14 cellular contexts compared by ENCODE assay signal in genomic region chr18:49303376-49303775, GRCh38.
DNase-seq lines count a peak whose midpoint lies in the region; TF ChIP-seq lines count a peak whose summit lies in the region.
"Had no signal": no experiment of that assay in that cellular context is flagged by ENCODE, and none has a peak within 500 bp of the region (broad histone marks: within the 10 kb centered on the region; RNA-seq: fewer than 3 reads in every experiment).

No MANE protein-coding gene starts in this region.

- H3K4me3 ChIP-seq in BLaER1 treated with 17β-estradiol and CSF1 and Interleukin-3, amounts not matched to agents 10 nM and 100 nM, result no peak overlapping the region
- H3K4me3 ChIP-seq in neural cell (ENCODE audit: low read length) (peak overlapping the region; percentile 25), testis (no peak overlapping the region), BE2C (ENCODE audit: low read depth, low read length) (no peak overlapping the region)

- peak; percentile 32 for DNase-seq in NCI-H69 (lab: John Stamatoyannopoulos, UW)
- no peak for DNase-seq in testis
- no peak for DNase-seq in NCI-H748 (lab: John Stamatoyannopoulos, UW; ENCODE audit: unreplicated experiment)
- DNase-seq in BE2C, result no peak
- DNase-seq: Calu3; CD8-positive, alpha-beta T cell; GDM1; GOT3; H7; HFFc6; IMR-90; KBM-7 had no signal

- no peak overlapping the region for H2AFZ ChIP-seq in neural cell (ENCODE audit: low read depth, low read length)

- TF ChIP-seq POLR2A in testis (IDR thresholded peaks at IDR 0.05), result no peak

- 74 to 88% methylated on average over 1 of the region's 1 CpG for WGBS in testis, 2 donors

- H3K9me3 ChIP-seq in BLaER1 treated with 17β-estradiol and CSF1 and Interleukin-3, amounts not matched to agents 10 nM and 100 nM (replicated peaks in 1 of 11), result peaks cover 15 to 27% (median 22%) of the 10 kb centered on the region in 11 experiments
- H3K9me3 ChIP-seq in neural cell (ENCODE audit: low read length), result no peaks in the 10 kb centered on the region
- H3K9me3 ChIP-seq in testis, result no peaks in the 10 kb centered on the region
- H3K9me3 ChIP-seq in BE2C, result no peaks in the 10 kb centered on the region

- no peak for TF ChIP-seq EP300 in neural cell (conservative IDR thresholded peaks at IDR 0.05; ENCODE audit: poor library complexity, severe bottlenecking)

- peaks cover 22 to 47% (median 32%) of the 10 kb centered on the region in 11 experiments for H3K36me3 ChIP-seq in BLaER1 treated with 17β-estradiol and CSF1 and Interleukin-3, amounts not matched to agents 10 nM and 100 nM
- H3K36me3 ChIP-seq in neural cell (ENCODE audit: insufficient read depth, low read length) (peaks cover 11% of the 10 kb centered on the region), testis (ENCODE audit: low read depth, missing control alignments) (no peaks in the 10 kb centered on the region), BE2C (no peaks in the 10 kb centered on the region)

- TF ChIP-seq RAD21 in neural cell (conservative IDR thresholded peaks at IDR 0.05), result no peak

- TF ChIP-seq CTCF in neural cell (IDR thresholded peaks at IDR 0.05; ENCODE audit: poor library complexity, severe bottlenecking) (no peak), testis (IDR thresholded peaks at IDR 0.05) (no peak), BE2C (IDR thresholded peaks at IDR 0.05; ENCODE audit: low read depth, low read length) (no peak)

- peaks cover 6 to 33% (median 27%) of the 10 kb centered on the region in 10 experiments; a peak in 18 of 20 replicates for H3K4me1 ChIP-seq in BLaER1 treated with 17β-estradiol and CSF1 and Interleukin-3, amounts not matched to agents 10 nM and 100 nM
- H3K4me1 ChIP-seq in testis (no peaks in the 10 kb centered on the region), BE2C (no peaks in the 10 kb centered on the region)

- H4K20me1 ChIP-seq in BLaER1 treated with 17β-estradiol and CSF1 and Interleukin-3, amounts not matched to agents 10 nM and 100 nM, result peaks cover 0 to 11% (median 0%) of the 10 kb centered on the region in 11 experiments; a peak in 5 of 22 replicates
- no peaks in the 10 kb centered on the region for H4K20me1 ChIP-seq in neural cell (ENCODE audit: insufficient read depth)

- intact Hi-C loops in testis (cut with DNase I; ENCODE audit: low total_unique reads), result no loop called here

- H3K4me2 ChIP-seq in BLaER1 treated with 17β-estradiol and CSF1 and Interleukin-3, amounts not matched to agents 10 nM and 100 nM, result peak overlapping the region in 9 of 11 experiments; percentile 27 to 77 (median 64); a peak in 18 of 22 replicates
- no peak overlapping the region for H3K4me2 ChIP-seq in neural cell (ENCODE audit: low read length)

- H3K9me2 ChIP-seq in neural cell (ENCODE audit: insufficient read depth, low read length), result no peaks in the 10 kb centered on the region

- H3K79me2 ChIP-seq in neural cell (replicated peaks; ENCODE audit: insufficient read depth, low read length), result no peaks in the 10 kb centered on the region

- H3K27me3 ChIP-seq in BLaER1 treated with 17β-estradiol and CSF1 and Interleukin-3, amounts not matched to agents 10 nM and 100 nM, result no peaks in the 10 kb centered on the region
- no peaks in the 10 kb centered on the region for H3K27me3 ChIP-seq in neural cell (ENCODE audit: insufficient read depth, low read depth, low read length)
- H3K27me3 ChIP-seq in testis, result no peaks in the 10 kb centered on the region
- H3K27me3 ChIP-seq in BE2C, result no peaks in the 10 kb centered on the region

- peak overlapping the region in 2 of 11 experiments; percentile 0 to 30; a peak in 2 of 22 replicates for H3K27ac ChIP-seq in BLaER1 treated with 17β-estradiol and CSF1 and Interleukin-3, amounts not matched to agents 10 nM and 100 nM
- H3K27ac ChIP-seq in neural cell (ENCODE audit: low read length) (no peak overlapping the region), testis (no peak overlapping the region)

- H3F3A ChIP-seq in neural cell (ENCODE audit: insufficient read depth, low read length, poor library complexity, severe bottlenecking), result no peaks in the 10 kb centered on the region

- H3K9ac ChIP-seq in BLaER1 treated with 17β-estradiol and CSF1 and Interleukin-3, amounts not matched to agents 10 nM and 100 nM, result no peak overlapping the region
- no peak overlapping the region for H3K9ac ChIP-seq in neural cell (ENCODE audit: low read length)

TF ChIP-seq in neural cell, 6 proteins besides CTCF, POLR2A, EP300 and RAD21:
- TF ChIP-seq MXI1 (conservative IDR thresholded peaks at IDR 0.05; ENCODE audit: poor library complexity, severe bottlenecking) (no peak), SMC3 (conservative IDR thresholded peaks at IDR 0.05; ENCODE audit: poor library complexity) (no peak), TAF1 (IDR thresholded peaks at IDR 0.05; ENCODE audit: low read depth) (no peak), POLR2AphosphoS5 (IDR thresholded peaks at IDR 0.05) (no peak), EZH2 (IDR thresholded peaks at IDR 0.05; ENCODE audit: borderline replicate concordance, insufficient read depth, low read length, poor library complexity, severe bottlenecking) (no peak), REST (IDR thresholded peaks at IDR 0.05; ENCODE audit: borderline replicate concordance) (no peak)
TF ChIP-seq in neural cell: peak in this region for 0.
